11 cellular contexts compared by ENCODE assay signal in genomic region chr3:59607628-59608027, GRCh38.
DNase-seq lines count a peak whose midpoint lies in the region; ATAC-seq and TF ChIP-seq lines count a peak whose summit lies in the region.
"Had no signal": no experiment of that assay in that cellular context is flagged by ENCODE, and none has a peak within 500 bp of the region (broad histone marks: within the 10 kb centered on the region; RNA-seq: fewer than 3 reads in every experiment).

No MANE protein-coding gene starts in this region.

- intact Hi-C loops in dorsolateral prefrontal cortex (cut with DNase I): no loop called here
- intact Hi-C loops in right lobe of liver (cut with DNase I): no loop called here
- intact Hi-C loops in transverse colon (cut with DNase I; ENCODE audit: low total_unique reads): no loop called here

- H3K4me1 ChIP-seq in right lobe of liver (no peaks in the 10 kb centered on the region), transverse colon (no peaks in the 10 kb centered on the region)

- peak; percentile 46 for DNase-seq in AG20443 (ENCODE audit: low spot score)
- peak; percentile 12 for DNase-seq in M059J (ENCODE audit: low read depth)
- no peak for DNase-seq in dorsolateral prefrontal cortex
- peak in 1 of 3 donors; percentile 66 for DNase-seq in right lobe of liver
- DNase-seq in activated gamma-delta T cell treated with Interleukin-2 at 50 U/mL for 16 hours: no peak
- DNase-seq in transverse colon: no peak
- DNase-seq in SHP77 treated with DMSO at 0.1 percent for 48 hours (lab: John Stamatoyannopoulos, UW): no peak
- DNase-seq: activated CD4-positive, alpha-beta memory T cell treated with anti-CD3 and anti-CD28 coated beads for 36 hours; foreskin melanocyte had no signal

- no peak overlapping the region for H3K27ac ChIP-seq in dorsolateral prefrontal cortex
- H3K27ac ChIP-seq in right lobe of liver: no peak overlapping the region
- no peak overlapping the region for H3K27ac ChIP-seq in transverse colon

- no peaks in the 10 kb centered on the region for H3K9me3 ChIP-seq in right lobe of liver
- no peaks in the 10 kb centered on the region for H3K9me3 ChIP-seq in transverse colon
- H3K9me3 ChIP-seq: adrenal gland had no signal

- H3K4me3 ChIP-seq in dorsolateral prefrontal cortex (no peak overlapping the region), right lobe of liver (no peak overlapping the region), transverse colon (no peak overlapping the region)
- H3K4me3 ChIP-seq: adrenal gland had no signal

- no peak for TF ChIP-seq EP300 in transverse colon (IDR thresholded peaks at IDR 0.05; ENCODE audit: low read depth)

- ATAC-seq in right lobe of liver: peak; percentile 74 to 95 (median 92)
- no peak for ATAC-seq in GM21367 (IDR thresholded peaks at IDR 0.05; ENCODE audit: unreplicated experiment)

- H3K27me3 ChIP-seq in dorsolateral prefrontal cortex: peaks cover 0 to 9% (median 0%) of the 10 kb centered on the region in 45 donors
- no peaks in the 10 kb centered on the region for H3K27me3 ChIP-seq in right lobe of liver
- H3K27me3 ChIP-seq in transverse colon: no peaks in the 10 kb centered on the region
- H3K27me3 ChIP-seq: adrenal gland had no signal

- WGBS in right lobe of liver (ENCODE audit: insufficient coverage, low coverage, low lambda C conversion rate, missing lambda C conversion rate): 0% methylated on average over 1 of the region's 1 CpG
- WGBS in transverse colon (ENCODE audit: low coverage in 1 of 2), 2 donors: 43 to 50% methylated on average over 1 of the region's 1 CpG

- no peak for TF ChIP-seq POLR2A in right lobe of liver (IDR thresholded peaks at IDR 0.05)
- TF ChIP-seq POLR2A in transverse colon (IDR thresholded peaks at IDR 0.05): no peak

- H3K36me3 ChIP-seq in right lobe of liver (no peaks in the 10 kb centered on the region), transverse colon (no peaks in the 10 kb centered on the region)
- H3K36me3 ChIP-seq: adrenal gland had no signal

- TF ChIP-seq CTCF in dorsolateral prefrontal cortex (IDR thresholded peaks at IDR 0.05 in 54 of 56, conservative IDR thresholded peaks at IDR 0.05 in 2 of 56; ENCODE audit: low read depth in 1 of 56, partially characterized antibody in 56 of 56) (peak in 38 of 56 donors; percentile 9 to 64 (median 35)), right lobe of liver (IDR thresholded peaks at IDR 0.05) (peak; percentile 6 to 42 (median 22)), transverse colon (IDR thresholded peaks at IDR 0.05) (no peak)

- in situ Hi-C loops in transverse colon (cut with MboI; ENCODE audit: low pct_ligation_motif_present in 1 of 4, low pct_unique_long_range_greater_than_20kb in 1 of 4, low sequenced_read_pairs in 3 of 4): no loop called here

Comparison
In these comparisons a context has a peak if more than half of its experiments do, and no peak if none do; other contexts are left out.
1. DNase-seq: peak in AG20443 (single experiment) and M059J (single experiment); none in dorsolateral prefrontal cortex (0 of 10), activated gamma-delta T cell treated with Interleukin-2 at 50 U/mL for 16 hours (single experiment), transverse colon (single experiment) and SHP77 treated with DMSO at 0.1 percent for 48 hours (single experiment).
2. CTCF ChIP-seq: peak in dorsolateral prefrontal cortex (38 of 56) and right lobe of liver (4 of 4); none in transverse colon (0 of 5).